In genomic region chr2:162343824-162344616, GRCh38 we compare ENCODE assay signal across 1 cellular context.
TF ChIP-seq lines count a peak whose summit lies in the region.

A gene with protein sequence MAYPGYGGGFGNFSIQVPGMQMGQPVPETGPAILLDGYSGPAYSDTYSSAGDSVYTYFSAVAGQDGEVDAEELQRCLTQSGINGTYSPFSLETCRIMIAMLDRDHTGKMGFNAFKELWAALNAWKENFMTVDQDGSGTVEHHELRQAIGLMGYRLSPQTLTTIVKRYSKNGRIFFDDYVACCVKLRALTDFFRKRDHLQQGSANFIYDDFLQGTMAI (plus strand): TSS chr2:162344132. CDS start chr2:162344249, 117 bp downstream.

TF ChIP-seq in HepG2, 621 proteins besides CTCF, POLR2A, EP300 and RAD21 (continued from another document):
- TF ChIP-seq, protein P1, sequence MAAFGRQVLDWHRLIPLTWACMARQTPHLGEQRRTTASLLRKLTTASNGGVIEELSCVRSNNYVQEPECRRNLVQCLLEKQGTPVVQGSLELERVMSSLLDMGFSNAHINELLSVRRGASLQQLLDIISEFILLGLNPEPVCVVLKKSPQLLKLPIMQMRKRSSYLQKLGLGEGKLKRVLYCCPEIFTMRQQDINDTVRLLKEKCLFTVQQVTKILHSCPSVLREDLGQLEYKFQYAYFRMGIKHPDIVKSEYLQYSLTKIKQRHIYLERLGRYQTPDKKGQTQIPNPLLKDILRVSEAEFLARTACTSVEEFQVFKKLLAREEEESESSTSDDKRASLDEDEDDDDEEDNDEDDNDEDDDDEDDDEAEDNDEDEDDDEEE (CRISPR knock-in tag; IDR thresholded peaks at IDR 0.05): peak; percentile 92
- peak; percentile 81 for TF ChIP-seq ZNF574 (CRISPR knock-in tag; IDR thresholded peaks at IDR 0.05)
- TF ChIP-seq ZNF230 (CRISPR knock-in tag; IDR thresholded peaks at IDR 0.05): peak; percentile 64; the same call in 1 of the 2 replicates
- TF ChIP-seq, protein P2, sequence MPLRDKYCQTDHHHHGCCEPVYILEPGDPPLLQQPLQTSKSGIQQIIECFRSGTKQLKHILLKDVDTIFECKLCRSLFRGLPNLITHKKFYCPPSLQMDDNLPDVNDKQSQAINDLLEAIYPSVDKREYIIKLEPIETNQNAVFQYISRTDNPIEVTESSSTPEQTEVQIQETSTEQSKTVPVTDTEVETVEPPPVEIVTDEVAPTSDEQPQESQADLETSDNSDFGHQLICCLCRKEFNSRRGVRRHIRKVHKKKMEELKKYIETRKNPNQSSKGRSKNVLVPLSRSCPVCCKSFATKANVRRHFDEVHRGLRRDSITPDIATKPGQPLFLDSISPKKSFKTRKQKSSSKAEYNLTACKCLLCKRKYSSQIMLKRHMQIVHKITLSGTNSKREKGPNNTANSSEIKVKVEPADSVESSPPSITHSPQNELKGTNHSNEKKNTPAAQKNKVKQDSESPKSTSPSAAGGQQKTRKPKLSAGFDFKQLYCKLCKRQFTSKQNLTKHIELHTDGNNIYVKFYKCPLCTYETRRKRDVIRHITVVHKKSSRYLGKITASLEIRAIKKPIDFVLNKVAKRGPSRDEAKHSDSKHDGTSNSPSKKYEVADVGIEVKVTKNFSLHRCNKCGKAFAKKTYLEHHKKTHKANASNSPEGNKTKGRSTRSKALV (CRISPR knock-in tag; IDR thresholded peaks at IDR 0.05): peak; percentile 36; the same call in 1 of the 2 replicates
- no peak; the same call in 1 of the 2 replicates for TF ChIP-seq MTF2 (CRISPR knock-in tag; IDR thresholded peaks at IDR 0.05; ENCODE audit: borderline replicate concordance)
- 0 out of 2 replicates have a peak, but pooled peaks have one; percentile 39 for TF ChIP-seq ZNF224 (CRISPR knock-in tag; IDR thresholded peaks at IDR 0.05)
- peak; percentile 83 for TF ChIP-seq ZSCAN25 (CRISPR knock-in tag; IDR thresholded peaks at IDR 0.05)
- TF ChIP-seq RELA (CRISPR knock-in tag; IDR thresholded peaks at IDR 0.05): peak; percentile 76; the same call in 1 of the 2 replicates
- peak; percentile 33; the same call in 1 of the 2 replicates for TF ChIP-seq FOXC1 (CRISPR knock-in tag; IDR thresholded peaks at IDR 0.05; ENCODE audit: borderline replicate concordance)
- peak; percentile 65 for TF ChIP-seq MIER2 (CRISPR knock-in tag; IDR thresholded peaks at IDR 0.05)
- TF ChIP-seq PPARG (CRISPR knock-in tag; conservative IDR thresholded peaks at IDR 0.05): 0 out of 2 replicates have a peak, but pooled peaks have one; percentile 16
- no peak for TF ChIP-seq FIP1L1 (IDR thresholded peaks at IDR 0.05; ENCODE audit: borderline replicate concordance, insufficient read depth, low read depth, low read length)
- TF ChIP-seq POLR2G (IDR thresholded peaks at IDR 0.05; ENCODE audit: low read depth, low read length): peak; percentile 78
- 0 out of 4 replicates have a peak, but pooled peaks of 1 of the 2 experiments have one; percentile 25 for TF ChIP-seq REST (IDR thresholded peaks at IDR 0.05; ENCODE audit: borderline replicate concordance in 1 of 2, low read depth in 1 of 2, low read length in 2 of 2)
- 0 out of 2 replicates have a peak, but pooled peaks have one; percentile 79 for TF ChIP-seq ZBTB42 (CRISPR knock-in tag; IDR thresholded peaks at IDR 0.05)
- TF ChIP-seq REPIN1 (CRISPR knock-in tag; IDR thresholded peaks at IDR 0.05; ENCODE audit: borderline replicate concordance, low read depth): peak; percentile 76
- peak; percentile 89 for TF ChIP-seq ZNF441 (CRISPR knock-in tag; IDR thresholded peaks at IDR 0.05; ENCODE audit: borderline replicate concordance)
- TF ChIP-seq CC2D1A (CRISPR knock-in tag; IDR thresholded peaks at IDR 0.05): 0 out of 2 replicates have a peak, but pooled peaks have one; percentile 19
- no peak for TF ChIP-seq FOXA1 (IDR thresholded peaks at IDR 0.05)
- peak; percentile 17; the same call in 1 of the 2 replicates for TF ChIP-seq FOXA1 (CRISPR knock-in tag; IDR thresholded peaks at IDR 0.05)
